15 cellular contexts compared by ENCODE assay signal in genomic region chr2:172038604-172039003, GRCh38. TPM values are rescaled to one million over a fixed set of nuclear protein-coding genes. Genes with fewer than 3 reads are reported as not detected.
DNase-seq lines count a peak whose midpoint lies in the region; ATAC-seq, FAIRE-seq and TF ChIP-seq lines count a peak whose summit lies in the region.
"Had no signal": no experiment of that assay in that cellular context is flagged by ENCODE, and none has a peak within 500 bp of the region (broad histone marks: within the 10 kb centered on the region; RNA-seq: fewer than 3 reads in every experiment).

No MANE protein-coding gene starts in this region.

- H3K4me3 ChIP-seq in astrocyte (ENCODE audit: insufficient read depth, low read depth, low read length), result no peak overlapping the region
- no peak overlapping the region for H3K4me3 ChIP-seq in osteoblast (ENCODE audit: insufficient read depth, low read length)

- H3K79me2 ChIP-seq in astrocyte (ENCODE audit: insufficient read depth, low read length) (no peaks in the 10 kb centered on the region), osteoblast (ENCODE audit: insufficient read depth, low read length) (no peaks in the 10 kb centered on the region)

- H3K36me3 ChIP-seq in astrocyte (ENCODE audit: insufficient read depth, low read length) (no peaks in the 10 kb centered on the region), osteoblast (ENCODE audit: insufficient read depth, low read length) (no peaks in the 10 kb centered on the region)
- H3K36me3 ChIP-seq: neutrophil had no signal

- H3K27ac ChIP-seq in astrocyte (ENCODE audit: low read depth, low read length) (no peak overlapping the region), osteoblast (ENCODE audit: low read depth, low read length) (peak overlapping the region; percentile 66)
- H3K27ac ChIP-seq: neutrophil had no signal

- H2AFZ ChIP-seq in astrocyte (ENCODE audit: low read depth, low read length) (no peak overlapping the region), osteoblast (ENCODE audit: low read length) (no peak overlapping the region)

- FAIRE-seq in astrocyte (lab: Jason Lieb, UNC), result no peak

- no peak overlapping the region for H3K4me3 Mint-ChIP-seq in astrocyte (ENCODE audit: unreplicated experiment)
- H3K4me3 Mint-ChIP-seq: activated CD4-positive, alpha-beta T cell treated with anti-CD3 and anti-CD28 coated beads for 36 hours; stimulated activated memory B cell treated with anti-CD40 and anti-IgM and Interleukin-4, amounts not matched to agents 10 μg/mL and 1 μg/mL and 100 μg/mL, for 72 hours had no signal

- peak; percentile 93 for DNase-seq in GM04504 (ENCODE audit: low read depth)
- DNase-seq in NCI-H1436 (lab: John Stamatoyannopoulos, UW), result peak; percentile 67
- DNase-seq in astrocyte (ENCODE audit: low read depth), result peak; percentile 45
- peak; percentile 90 for DNase-seq in osteoblast (ENCODE audit: insufficient read length, low spot score, missing footprints)
- DNase-seq in pons (ENCODE audit: low spot score), result no peak
- DNase-seq: activated CD4-positive, alpha-beta T cell treated with anti-CD3 and anti-CD28 coated beads for 36 hours; activated gamma-delta T cell had no signal

- H3K4me1 ChIP-seq in astrocyte (ENCODE audit: insufficient read depth, low read length) (no peaks in the 10 kb centered on the region), osteoblast (ENCODE audit: insufficient read depth, low read length) (peaks cover 21% of the 10 kb centered on the region)

- H3K27me3 ChIP-seq in astrocyte (ENCODE audit: insufficient read depth, low read length) (no peaks in the 10 kb centered on the region), osteoblast (ENCODE audit: insufficient read depth, low read length) (no peaks in the 10 kb centered on the region)
- H3K27me3 ChIP-seq: neutrophil had no signal

- H4K20me1 ChIP-seq in astrocyte (ENCODE audit: insufficient read depth, low read length) (no peaks in the 10 kb centered on the region), osteoblast (ENCODE audit: insufficient read depth, low read length) (no peaks in the 10 kb centered on the region)

- no peak for ATAC-seq in HG02885 (IDR thresholded peaks at IDR 0.05; ENCODE audit: poor library complexity, unreplicated experiment)
- ATAC-seq in HG03457 (IDR thresholded peaks at IDR 0.05; ENCODE audit: unreplicated experiment), result no peak
- ATAC-seq: activated CD4-positive, alpha-beta T cell treated with anti-CD3 and anti-CD28 coated beads for 36 hours; SK-N-SH treated with all-trans-retinoic acid at 6 μM for 48 hours; stimulated activated memory B cell treated with anti-CD40 and anti-IgM and Interleukin-4, amounts not matched to agents 10 μg/mL and 1 μg/mL and 100 μg/mL, for 72 hours had no signal

- no peak for TF ChIP-seq CTCF in astrocyte (IDR thresholded peaks at IDR 0.05; ENCODE audit: insufficient read depth, low read depth, low read length)
- no peak for TF ChIP-seq CTCF in osteoblast (IDR thresholded peaks at IDR 0.05; ENCODE audit: extremely low read depth, low read depth, low read length)

- H3K27ac Mint-ChIP-seq in astrocyte (ENCODE audit: unreplicated experiment), result no peak overlapping the region
- H3K27ac Mint-ChIP-seq: activated CD4-positive, alpha-beta T cell treated with anti-CD3 and anti-CD28 coated beads for 36 hours; stimulated activated memory B cell treated with anti-CD40 and anti-IgM and Interleukin-4, amounts not matched to agents 10 μg/mL and 1 μg/mL and 100 μg/mL, for 72 hours had no signal

- H3K9me3 Mint-ChIP-seq in astrocyte (ENCODE audit: unreplicated experiment), result no peaks in the 10 kb centered on the region
- H3K9me3 Mint-ChIP-seq: stimulated activated memory B cell treated with anti-CD40 and anti-IgM and Interleukin-4, amounts not matched to agents 10 μg/mL and 1 μg/mL and 100 μg/mL, for 72 hours had no signal

- H3K27me3 Mint-ChIP-seq in astrocyte (ENCODE audit: low read depth, unreplicated experiment), result no peaks in the 10 kb centered on the region
- H3K27me3 Mint-ChIP-seq: activated CD4-positive, alpha-beta T cell treated with anti-CD3 and anti-CD28 coated beads for 36 hours; stimulated activated memory B cell treated with anti-CD40 and anti-IgM and Interleukin-4, amounts not matched to agents 10 μg/mL and 1 μg/mL and 100 μg/mL, for 72 hours had no signal

- no peaks in the 10 kb centered on the region for H3K4me1 Mint-ChIP-seq in astrocyte (ENCODE audit: low read depth, unreplicated experiment)
- H3K4me1 Mint-ChIP-seq: activated CD4-positive, alpha-beta T cell treated with anti-CD3 and anti-CD28 coated beads for 36 hours; stimulated activated memory B cell treated with anti-CD40 and anti-IgM and Interleukin-4, amounts not matched to agents 10 μg/mL and 1 μg/mL and 100 μg/mL, for 72 hours had no signal

- H3K9me3 ChIP-seq in astrocyte (ENCODE audit: insufficient read depth, low read depth, low read length), result no peaks in the 10 kb centered on the region
- no peaks in the 10 kb centered on the region for H3K9me3 ChIP-seq in osteoblast (ENCODE audit: low read depth, low read length)
- H3K9me3 ChIP-seq: neutrophil had no signal

- H3K4me2 ChIP-seq in astrocyte (ENCODE audit: low read length) (no peak overlapping the region), osteoblast (ENCODE audit: insufficient read depth, low read length) (peak overlapping the region; percentile 20)

- H3K9ac ChIP-seq in astrocyte (ENCODE audit: low read length), result no peak overlapping the region

- H3K36me3 Mint-ChIP-seq in astrocyte (ENCODE audit: low read depth, unreplicated experiment), result no peaks in the 10 kb centered on the region

RNA-seq across cellular contexts. Expression of gene METAP1D, which starts 38.9 kb away (rescaled TPM):
- total RNA-seq in astrocyte (6.5 and 7.9 TPM in 2 replicates), osteoblast (11.2 and 12.7 TPM in 2 replicates)

RNA-seq across cellular contexts. Expression of gene DLX1, which starts 46.7 kb away (rescaled TPM):
- 0.27 TPM in 1 of 2 replicates, not detected in the other for total RNA-seq in astrocyte
- 1.8 and 2.4 TPM in 2 replicates for total RNA-seq in osteoblast
- total RNA-seq: activated CD4-positive, alpha-beta T cell treated with anti-CD3 and anti-CD28 coated beads for 36 hours; cerebellum; glomerular endothelial cell; liver had no signal
